ENCODE assay signal across 8 cellular contexts in genomic region chr5:65624025-65624569, GRCh38. TPM values are rescaled to one million over a fixed set of nuclear protein-coding genes. Genes with fewer than 3 reads are reported as not detected.
DNase-seq lines count a peak whose midpoint lies in the region; ATAC-seq and TF ChIP-seq lines count a peak whose summit lies in the region.

Gene TRIM23 (minus strand): TSS chr5:65624333. CDS start chr5:65624274, 59 bp downstream.

- peak within 1 kb of the TSS; percentile 77 for H3K9ac ChIP-seq in SK-N-SH

- no peaks in the 10 kb centered on the region for H3K36me3 Mint-ChIP-seq in activated naive CD4-positive, alpha-beta T cell treated with anti-CD3 and anti-CD28 coated beads, Interleukin-2, amount 50 U/mL, for 24 hours

- no peaks in the 10 kb centered on the region for H3K9me2 ChIP-seq in SK-N-SH

- TF ChIP-seq POLR2A in ovary (IDR thresholded peaks at IDR 0.05) = peak; percentile 38

- H3K4me1 ChIP-seq in SK-N-SH (ENCODE audit: control insufficient read depth in 1 of 2, insufficient read depth in 2 of 2, low read depth in 1 of 2, low read length in 1 of 2) (peaks cover 0 to 13% of the 10 kb centered on the region in 2 experiments; a peak in 2 of 4 replicates), ovary (ENCODE audit: insufficient read depth) (peaks cover 9% of the 10 kb centered on the region), thymus (ENCODE audit: control insufficient read depth, insufficient read depth, low read length) (peaks cover 4% of the 10 kb centered on the region)

- WGBS in SK-N-SH (ENCODE audit: low lambda C conversion rate) = under 1% methylated on average over 32 of the region's 32 CpGs
- 0 to 1% (median 0%) methylated on average over 32 of the region's 32 CpGs for WGBS in ovary, 3 donors
- under 1% methylated on average over 32 of the region's 32 CpGs for WGBS in thymus

- H3K9me3 Mint-ChIP-seq in activated naive CD4-positive, alpha-beta T cell treated with anti-CD3 and anti-CD28 coated beads, Interleukin-2, amount 50 U/mL, for 24 hours = no peaks in the 10 kb centered on the region

- peak; percentile 95 for ATAC-seq in HG02610 (IDR thresholded peaks at IDR 0.05; ENCODE audit: unreplicated experiment)

- H3K4me3 Mint-ChIP-seq in activated naive CD4-positive, alpha-beta T cell treated with anti-CD3 and anti-CD28 coated beads, Interleukin-2, amount 50 U/mL, for 24 hours = peak within 1 kb of the TSS; percentile 96

- H2AFZ ChIP-seq in SK-N-SH (ENCODE audit: low read depth) = peak within 1 kb of the TSS; percentile 82

- H3K27ac ChIP-seq in SK-N-SH (ENCODE audit: low read depth in 2 of 2, low read length in 1 of 2) = peak within 1 kb of the TSS; percentile 90 to 96
- peak within 1 kb of the TSS; percentile 68 to 76 for H3K27ac ChIP-seq in ovary
- peak within 1 kb of the TSS; percentile 96 for H3K27ac ChIP-seq in thymus (ENCODE audit: low read depth)

- TF ChIP-seq CTCF in GM10266 (IDR thresholded peaks at IDR 0.05; ENCODE audit: control insufficient read depth, insufficient read depth, low read depth, missing control alignments) (no peak), SK-N-SH (IDR thresholded peaks at IDR 0.05) (peak; percentile 15; the same call in 1 of the 2 replicates), ovary (IDR thresholded peaks at IDR 0.05) (no peak)

- CTCF ChIA-PET in SK-N-SH (lab: Yijun Ruan, JAX) = interaction anchor here (0.6 to 1.3 kb wide), 3 partner anchors 12 to 569 kb away, joined by 3 read pairs; no protein-coding TSS in a partner anchor

- POLR2A ChIA-PET in SK-N-SH (lab: Yijun Ruan, JAX) = interaction anchor here (0.6 to 1.0 kb wide), 3 partner anchors 60 to 516 kb away, joined by 3 to 4 read pairs (median 4); partner anchors contain the start of gene PPWD1

- no peaks in the 10 kb centered on the region for H3K27me3 Mint-ChIP-seq in activated naive CD4-positive, alpha-beta T cell treated with anti-CD3 and anti-CD28 coated beads, Interleukin-2, amount 50 U/mL, for 24 hours

- H3K4me1 Mint-ChIP-seq in activated naive CD4-positive, alpha-beta T cell treated with anti-CD3 and anti-CD28 coated beads, Interleukin-2, amount 50 U/mL, for 24 hours = peaks cover 47% of the 10 kb centered on the region

- H4K20me1 ChIP-seq in SK-N-SH (ENCODE audit: insufficient read depth) = no peaks in the 10 kb centered on the region; the same call in 1 of the 2 replicates

- peak within 1 kb of the TSS; percentile 96 for H3K27ac Mint-ChIP-seq in activated naive CD4-positive, alpha-beta T cell treated with anti-CD3 and anti-CD28 coated beads, Interleukin-2, amount 50 U/mL, for 24 hours

- H3K4me2 ChIP-seq in SK-N-SH = peak within 1 kb of the TSS; percentile 89

- H3K9me3 ChIP-seq in SK-N-SH (no peaks in the 10 kb centered on the region), ovary (no peaks in the 10 kb centered on the region), thymus (ENCODE audit: control insufficient read depth) (no peaks in the 10 kb centered on the region)

- intact Hi-C loops in head of caudate nucleus (cut with DNase I) = loop anchor here (10.0 kb wide), 3 partner anchors 59 to 521 kb away; partner anchors contain the start of genes CENPK, PPWD1 and SREK1
- intact Hi-C loops in ovary (cut with DNase I) = no loop called here

- H3K27me3 ChIP-seq in SK-N-SH (ENCODE audit: insufficient read depth) (no peaks in the 10 kb centered on the region), ovary (no peaks in the 10 kb centered on the region), thymus (ENCODE audit: control insufficient read depth, insufficient read depth) (no peaks in the 10 kb centered on the region)

- H3K36me3 ChIP-seq in SK-N-SH (replicated peaks in 1 of 2; ENCODE audit: control insufficient read depth in 1 of 2, insufficient read depth in 2 of 2, low read length in 1 of 2) = peaks cover 4 to 10% of the 10 kb centered on the region in 2 experiments
- H3K36me3 ChIP-seq in ovary = no peaks in the 10 kb centered on the region
- H3K36me3 ChIP-seq in thymus (ENCODE audit: control insufficient read depth, insufficient read depth) = no peaks in the 10 kb centered on the region

- H3K4me3 ChIP-seq in SK-N-SH (ENCODE audit: low read depth in 2 of 2, low read length in 1 of 2) (peak within 1 kb of the TSS; percentile 78 to 97), ovary (peak within 1 kb of the TSS; percentile 65), thymus (ENCODE audit: low read length) (peak within 1 kb of the TSS; percentile 77)

- TF ChIP-seq EP300 in SK-N-SH (IDR thresholded peaks at IDR 0.05; ENCODE audit: borderline replicate concordance in 1 of 2, low read depth in 1 of 2, low read length in 1 of 2) (no peak), ovary (IDR thresholded peaks at IDR 0.05) (no peak)

- DNase-seq in GM10266 (ENCODE audit: extremely low spot score) (peak; percentile 77), NCI-H1092 (lab: John Stamatoyannopoulos, UW) (peak; percentile 88), SK-N-SH (peak; percentile 86), head of caudate nucleus (peak; percentile 85 to 97 (median 94)), ovary (peak; percentile 87 to 92 (median 89))

- peaks cover 92% of the 10 kb centered on the region for H3K79me2 ChIP-seq in SK-N-SH (ENCODE audit: insufficient read depth)

- TF ChIP-seq RAD21 in SK-N-SH (IDR thresholded peaks at IDR 0.05; ENCODE audit: low read length) = no peak

- H3F3A ChIP-seq in SK-N-SH (replicated peaks; ENCODE audit: insufficient read depth) = no peaks in the 10 kb centered on the region

TF ChIP-seq in SK-N-SH, 30 proteins besides CTCF, POLR2A, EP300 and RAD21:
- TF ChIP-seq SIN3A (IDR thresholded peaks at IDR 0.05; ENCODE audit: borderline replicate concordance, low read depth, low read length) = peak; percentile 84
- TF ChIP-seq NFIC (IDR thresholded peaks at IDR 0.05; ENCODE audit: borderline replicate concordance) = no peak
- TF ChIP-seq MXI1 (IDR thresholded peaks at IDR 0.05; ENCODE audit: low read depth, low read length) = peak; percentile 61; the same call in 1 of the 2 replicates
- no peak for TF ChIP-seq IRF3 (IDR thresholded peaks at IDR 0.05; ENCODE audit: low read depth, low read length)
- no peak for TF ChIP-seq YY1 (IDR thresholded peaks at IDR 0.05; ENCODE audit: low read depth)
- TF ChIP-seq TAF1 (IDR thresholded peaks at IDR 0.05; ENCODE audit: borderline replicate concordance, low read depth, low read length) = peak; percentile 59
- TF ChIP-seq FOXM1 (IDR thresholded peaks at IDR 0.05; ENCODE audit: low read depth) = no peak
- TF ChIP-seq PBX3 (IDR thresholded peaks at IDR 0.05) = no peak
- peak; percentile 85 for TF ChIP-seq POLR2AphosphoS5 (IDR thresholded peaks at IDR 0.05; ENCODE audit: low read depth, low read length)
- peak; percentile 95 for TF ChIP-seq NRF1 (IDR thresholded peaks at IDR 0.05; ENCODE audit: low read depth, low read length)

RNA-seq across cellular contexts. Expression of gene TRIM23, which starts in this region (rescaled TPM):
- polyA plus RNA-seq in SK-N-SH (2012; rRNA removed) = 5.3 and 5.6 TPM in 2 replicates
- 5.3 and 6.0 TPM in 2 replicates for polyA plus RNA-seq in SK-N-SH (2012; cell fraction: cytosol; rRNA removed)
- 6.2 and 6.9 TPM in 2 replicates for polyA plus RNA-seq in SK-N-SH (2012; cell fraction: nucleus; rRNA removed)
- total RNA-seq in ovary = 10 to 100 TPM in 6 of 7 donors, 1 to 10 TPM in 1; 9.3 to 23.4 (median 19.9) TPM
- polyA plus RNA-seq in ovary = 1 to 10 TPM; 8.3 to 9.3 TPM
- polyA plus RNA-seq in thymus = 9.2 TPM

Comparison
In these comparisons a context has a peak if more than half of its experiments do, and no peak if none do; other contexts are left out.
1. Peak in every context shown above with its lines: DNase-seq, ATAC-seq, H3K4me3 ChIP-seq and H3K27ac ChIP-seq.